Comparison of ENCODE assay signal across 1 cellular context in genomic region chr2:96537066-96537733, GRCh38.
TF ChIP-seq lines count a peak whose summit lies in the region.

No MANE protein-coding gene starts in this region.

TF ChIP-seq in HepG2, 621 proteins besides CTCF, POLR2A, EP300 and RAD21 (continued from another document and continues in another):
- TF ChIP-seq HINFP (CRISPR knock-in tag; IDR thresholded peaks at IDR 0.05; ENCODE audit: low read depth) (peak; percentile 9; the same call in 1 of the 2 replicates), SAP130 (CRISPR knock-in tag; IDR thresholded peaks at IDR 0.05; ENCODE audit: low read depth) (peak; percentile 46), NR2F1 (CRISPR knock-in tag; IDR thresholded peaks at IDR 0.05) (no peak), MXD3 (CRISPR knock-in tag; IDR thresholded peaks at IDR 0.05) (peak; percentile 26), THAP11 (CRISPR knock-in tag; IDR thresholded peaks at IDR 0.05) (no peak), SCMH1 (CRISPR knock-in tag; IDR thresholded peaks at IDR 0.05; ENCODE audit: borderline replicate concordance) (no peak), KDM3A (CRISPR knock-in tag; IDR thresholded peaks at IDR 0.05; ENCODE audit: low read depth) (no peak), GRHL1 (CRISPR knock-in tag; conservative IDR thresholded peaks at IDR 0.05) (no peak), PAF1 (CRISPR knock-in tag; IDR thresholded peaks at IDR 0.05) (no peak), TEF (CRISPR knock-in tag; IDR thresholded peaks at IDR 0.05) (0 out of 2 replicates have a peak, but pooled peaks have one; percentile 8), ZNF713 (CRISPR knock-in tag; IDR thresholded peaks at IDR 0.05) (0 out of 2 replicates have a peak, but pooled peaks have one; percentile 55), NRL (CRISPR knock-in tag; IDR thresholded peaks at IDR 0.05; ENCODE audit: borderline replicate concordance) (peak; percentile 58), MYPOP (CRISPR knock-in tag; IDR thresholded peaks at IDR 0.05) (peak; percentile 83), POGZ (CRISPR knock-in tag; IDR thresholded peaks at IDR 0.05) (no peak), ZNF777 (CRISPR knock-in tag; IDR thresholded peaks at IDR 0.05) (peak; percentile 77), FOXP1 (IDR thresholded peaks at IDR 0.05) (no peak), FOXP1 (CRISPR knock-in tag; IDR thresholded peaks at IDR 0.05) (no peak), ZBTB38 (CRISPR knock-in tag; IDR thresholded peaks at IDR 0.05) (no peak), ZNF317 (CRISPR knock-in tag; IDR thresholded peaks at IDR 0.05) (no peak), ZNF280D (CRISPR knock-in tag; IDR thresholded peaks at IDR 0.05) (no peak), PTBP1 (IDR thresholded peaks at IDR 0.05; ENCODE audit: low read depth, low read length, poor library complexity, severe bottlenecking) (peak; percentile 62), DDIT3 (CRISPR knock-in tag; IDR thresholded peaks at IDR 0.05) (no peak), NPAS2 (CRISPR knock-in tag; IDR thresholded peaks at IDR 0.05; ENCODE audit: borderline replicate concordance) (no peak), NFATC3 (CRISPR knock-in tag; IDR thresholded peaks at IDR 0.05) (0 out of 2 replicates have a peak, but pooled peaks have one; percentile 59), ZNF543 (CRISPR knock-in tag; IDR thresholded peaks at IDR 0.05) (no peak), ZNF768 (CRISPR knock-in tag; IDR thresholded peaks at IDR 0.05) (0 out of 2 replicates have a peak, but pooled peaks have one; percentile 7), RFX5 (IDR thresholded peaks at IDR 0.05; ENCODE audit: low read depth, low read length) (no peak), ZNF616 (CRISPR knock-in tag; IDR thresholded peaks at IDR 0.05; ENCODE audit: low read depth) (0 out of 2 replicates have a peak, but pooled peaks have one; percentile 1), ISX (CRISPR knock-in tag; conservative IDR thresholded peaks at IDR 0.05) (0 out of 2 replicates have a peak, but pooled peaks have one; percentile 55), ZSCAN12 (CRISPR knock-in tag; IDR thresholded peaks at IDR 0.05) (0 out of 2 replicates have a peak, but pooled peaks have one; percentile 11), PHF8 (CRISPR knock-in tag; IDR thresholded peaks at IDR 0.05) (peak; percentile 7; the same call in 1 of the 2 replicates), HOXA9 (CRISPR knock-in tag; IDR thresholded peaks at IDR 0.05; ENCODE audit: borderline replicate concordance) (no peak), ZBTB46 (CRISPR knock-in tag; IDR thresholded peaks at IDR 0.05; ENCODE audit: borderline replicate concordance) (no peak), ZFY (CRISPR knock-in tag; IDR thresholded peaks at IDR 0.05) (0 out of 2 replicates have a peak, but pooled peaks have one; percentile 38), BCL6 (CRISPR knock-in tag; IDR thresholded peaks at IDR 0.05) (peak; percentile 47; the same call in 1 of the 2 replicates), ZNF687 (CRISPR knock-in tag; IDR thresholded peaks at IDR 0.05) (peak; percentile 80), MTA3 (CRISPR knock-in tag; IDR thresholded peaks at IDR 0.05) (no peak), DRAP1 (CRISPR knock-in tag; IDR thresholded peaks at IDR 0.05) (no peak), ZNF224 (CRISPR knock-in tag; IDR thresholded peaks at IDR 0.05) (peak; percentile 30; the same call in 1 of the 2 replicates), SIX4 (CRISPR knock-in tag; IDR thresholded peaks at IDR 0.05) (no peak), GATAD1 (CRISPR knock-in tag; IDR thresholded peaks at IDR 0.05) (no peak), ZNF839 (CRISPR knock-in tag; IDR thresholded peaks at IDR 0.05; ENCODE audit: borderline replicate concordance) (0 out of 2 replicates have a peak, but pooled peaks have one; percentile 5), SYNCRIP (IDR thresholded peaks at IDR 0.05; ENCODE audit: insufficient read depth, low read depth, low read length) (no peak), HBP1 (CRISPR knock-in tag; IDR thresholded peaks at IDR 0.05; ENCODE audit: low read depth) (no peak), ZNF451 (CRISPR knock-in tag; IDR thresholded peaks at IDR 0.05) (0 out of 2 replicates have a peak, but pooled peaks have one; percentile 9)
